ENCODE assay signal across 1 cellular context in the genomic region with DNA sequence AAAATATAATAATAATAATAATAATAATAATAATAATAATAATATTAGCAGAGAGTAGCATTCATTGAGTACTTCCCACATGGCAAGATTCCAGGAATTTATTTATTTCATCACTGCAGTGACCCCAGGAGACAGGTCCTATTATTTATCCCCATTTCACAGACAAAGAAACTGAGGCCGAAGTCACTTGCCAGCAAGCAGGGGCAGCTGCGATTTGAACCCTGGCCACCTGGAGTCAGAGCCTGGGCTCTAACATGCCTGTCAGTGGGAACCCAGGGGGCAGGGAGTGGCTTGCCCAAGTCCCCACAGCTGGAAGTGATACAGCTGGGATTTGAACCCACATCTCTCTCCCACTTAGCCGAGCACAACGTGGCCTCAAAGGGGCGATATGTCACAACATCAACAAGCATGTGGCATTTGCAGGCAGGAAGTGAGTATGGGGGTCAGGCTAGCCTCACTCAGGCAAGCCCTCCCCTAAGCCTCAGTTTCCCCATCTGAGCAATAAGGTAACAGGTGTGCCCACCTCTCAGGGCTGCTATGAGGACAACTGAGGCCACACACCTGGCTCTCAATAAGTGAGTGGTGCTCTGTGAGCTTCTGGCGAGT.
TF ChIP-seq lines count a peak whose summit lies in the region.

No MANE protein-coding gene starts in this region.

TF ChIP-seq in K562, 482 proteins besides CTCF, POLR2A, EP300 and RAD21:
- TF ChIP-seq, protein P1, sequence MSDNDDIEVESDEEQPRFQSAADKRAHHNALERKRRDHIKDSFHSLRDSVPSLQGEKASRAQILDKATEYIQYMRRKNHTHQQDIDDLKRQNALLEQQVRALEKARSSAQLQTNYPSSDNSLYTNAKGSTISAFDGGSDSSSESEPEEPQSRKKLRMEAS (CRISPR knock-in tag; IDR thresholded peaks at IDR 0.05) = 0 out of 2 replicates have a peak, but pooled peaks have one; percentile 35
- TF ChIP-seq CHD4 (IDR thresholded peaks at IDR 0.05; ENCODE audit: insufficient read depth, insufficient replicate concordance, low read depth, low read length, poor library complexity, severe bottlenecking) = peak; percentile 76
- TF ChIP-seq RBM25 (IDR thresholded peaks at IDR 0.05; ENCODE audit: low read depth, low read length, severe bottlenecking) = peak; percentile 95
- TF ChIP-seq ESRRA (IDR thresholded peaks at IDR 0.05; ENCODE audit: borderline replicate concordance, low read depth) = no peak
- TF ChIP-seq USF1 (CRISPR knock-in tag; IDR thresholded peaks at IDR 0.05) = 0 out of 2 replicates have a peak, but pooled peaks have one; percentile 8
- TF ChIP-seq GTF2B (IDR thresholded peaks at IDR 0.05; ENCODE audit: extremely low read depth, insufficient read length) = no peak
- TF ChIP-seq ADNP (tag; IDR thresholded peaks at IDR 0.05) = peak; percentile 91
- TF ChIP-seq RCOR1 (IDR thresholded peaks at IDR 0.05; ENCODE audit: borderline replicate concordance in 1 of 2, low read depth in 2 of 2, low read length in 2 of 2) = peak; percentile 24 to 25; a peak in 2 of 4 replicates
- TF ChIP-seq CREB1 (IDR thresholded peaks at IDR 0.05) = no peak
- TF ChIP-seq CREB1 (CRISPR knock-in tag; IDR thresholded peaks at IDR 0.05) = no peak
- TF ChIP-seq BRF2 (IDR thresholded peaks at IDR 0.05; ENCODE audit: borderline replicate concordance, insufficient read depth, insufficient read length) = no peak
- TF ChIP-seq CEBPG (CRISPR knock-in tag; IDR thresholded peaks at IDR 0.05) = 0 out of 2 replicates have a peak, but pooled peaks have one; percentile 15
- TF ChIP-seq CEBPG (tag; conservative IDR thresholded peaks at IDR 0.05 in 1 of 2, IDR thresholded peaks at IDR 0.05 in 1 of 2) = no peak
- TF ChIP-seq, protein P2, sequence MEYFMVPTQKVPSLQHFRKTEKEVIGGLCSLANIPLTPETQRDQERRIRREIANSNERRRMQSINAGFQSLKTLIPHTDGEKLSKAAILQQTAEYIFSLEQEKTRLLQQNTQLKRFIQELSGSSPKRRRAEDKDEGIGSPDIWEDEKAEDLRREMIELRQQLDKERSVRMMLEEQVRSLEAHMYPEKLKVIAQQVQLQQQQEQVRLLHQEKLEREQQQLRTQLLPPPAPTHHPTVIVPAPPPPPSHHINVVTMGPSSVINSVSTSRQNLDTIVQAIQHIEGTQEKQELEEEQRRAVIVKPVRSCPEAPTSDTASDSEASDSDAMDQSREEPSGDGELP (CRISPR knock-in tag; IDR thresholded peaks at IDR 0.05; ENCODE audit: borderline replicate concordance) = peak; percentile 18; the same call in 1 of the 2 replicates
- TF ChIP-seq CBX1 (IDR thresholded peaks at IDR 0.05; ENCODE audit: low read depth) = peak; percentile 78; the same call in 1 of the 2 replicates
- TF ChIP-seq ZNF23 (CRISPR knock-in tag; IDR thresholded peaks at IDR 0.05) = no peak
- TF ChIP-seq, protein P3, sequence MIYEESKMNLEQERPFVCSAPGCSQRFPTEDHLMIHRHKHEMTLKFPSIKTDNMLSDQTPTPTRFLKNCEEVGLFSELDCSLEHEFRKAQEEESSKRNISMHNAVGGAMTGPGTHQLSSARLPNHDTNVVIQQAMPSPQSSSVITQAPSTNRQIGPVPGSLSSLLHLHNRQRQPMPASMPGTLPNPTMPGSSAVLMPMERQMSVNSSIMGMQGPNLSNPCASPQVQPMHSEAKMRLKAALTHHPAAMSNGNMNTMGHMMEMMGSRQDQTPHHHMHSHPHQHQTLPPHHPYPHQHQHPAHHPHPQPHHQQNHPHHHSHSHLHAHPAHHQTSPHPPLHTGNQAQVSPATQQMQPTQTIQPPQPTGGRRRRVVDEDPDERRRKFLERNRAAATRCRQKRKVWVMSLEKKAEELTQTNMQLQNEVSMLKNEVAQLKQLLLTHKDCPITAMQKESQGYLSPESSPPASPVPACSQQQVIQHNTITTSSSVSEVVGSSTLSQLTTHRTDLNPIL (CRISPR knock-in tag; IDR thresholded peaks at IDR 0.05) = no peak
- peak; percentile 74 to 85 for TF ChIP-seq KDM1A (IDR thresholded peaks at IDR 0.05)
- TF ChIP-seq NFIX (CRISPR knock-in tag; IDR thresholded peaks at IDR 0.05; ENCODE audit: low read depth) = no peak
- no peak for TF ChIP-seq HNRNPK (IDR thresholded peaks at IDR 0.05; ENCODE audit: low read depth, low read length, poor library complexity, severe bottlenecking)
- 0 out of 2 replicates have a peak, but pooled peaks have one; percentile 41 for TF ChIP-seq SMARCA5 (IDR thresholded peaks at IDR 0.05)
- TF ChIP-seq SAFB2 (IDR thresholded peaks at IDR 0.05; ENCODE audit: borderline replicate concordance, low read depth, low read length, severe bottlenecking) = no peak
- peak; percentile 40; the same call in 1 of the 2 replicates for TF ChIP-seq HDAC2 (IDR thresholded peaks at IDR 0.05)
- TF ChIP-seq BCOR (IDR thresholded peaks at IDR 0.05) = peak; percentile 93
- TF ChIP-seq ETV6 (IDR thresholded peaks at IDR 0.05; ENCODE audit: borderline replicate concordance in 1 of 2, low read depth in 2 of 2, low read length in 1 of 2) = no peak
- TF ChIP-seq ETV6 (CRISPR knock-in tag; IDR thresholded peaks at IDR 0.05; ENCODE audit: borderline replicate concordance) = no peak
- TF ChIP-seq ZNF717 (CRISPR knock-in tag; IDR thresholded peaks at IDR 0.05) = no peak
TF ChIP-seq in K562: peak in this region for 13.
